10 cellular contexts compared by ENCODE assay signal in the genomic region with DNA sequence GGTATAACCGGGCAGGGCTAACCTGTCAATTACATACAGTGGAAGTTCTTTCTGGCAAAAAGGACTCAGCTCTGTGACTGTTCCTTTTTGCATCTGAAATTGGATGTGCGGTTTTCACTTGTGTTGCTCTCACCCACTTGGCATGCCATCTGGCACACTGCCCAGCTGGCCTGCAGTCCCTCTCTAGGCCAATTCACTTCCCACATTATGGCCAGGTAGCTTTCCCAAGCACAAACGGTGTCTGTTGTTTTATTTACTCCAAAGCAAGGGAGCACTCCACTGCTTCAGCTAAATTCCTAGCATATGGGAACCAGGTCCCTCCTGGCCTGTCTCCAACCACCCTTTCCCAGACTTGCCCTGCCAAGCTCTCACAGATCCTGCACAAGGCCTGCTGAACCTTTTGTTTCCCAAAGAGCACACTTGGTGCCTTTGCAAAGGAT.
DNase-seq lines count a peak whose midpoint lies in the region; ATAC-seq, FAIRE-seq and TF ChIP-seq lines count a peak whose summit lies in the region.
"Had no signal": no experiment of that assay in that cellular context is flagged by ENCODE, and none has a peak within 500 bp of the region (broad histone marks: within the 10 kb centered on the region; RNA-seq: fewer than 3 reads in every experiment).

No MANE protein-coding gene starts in this region.

- H3K9ac ChIP-seq in kidney (ENCODE audit: low read length in 2 of 2) (no peak overlapping the region), smooth muscle cell (ENCODE audit: low read depth) (no peak overlapping the region)

- peaks cover 6% of the 10 kb centered on the region for H3K27me3 Mint-ChIP-seq in endothelial cell (ENCODE audit: unreplicated experiment)

- peak overlapping the region in 1 of 2 donors; percentile 14 for H3K27ac ChIP-seq in kidney (ENCODE audit: low read depth in 2 of 2, low read length in 2 of 2)
- no peak overlapping the region for H3K27ac ChIP-seq in smooth muscle cell (ENCODE audit: low read depth)

- peak; percentile 95 for DNase-seq in DMS 273 (lab: John Stamatoyannopoulos, UW; ENCODE audit: unreplicated experiment)
- peak; percentile 85 for DNase-seq in NCI-H1694 (lab: John Stamatoyannopoulos, UW)
- DNase-seq in astrocyte of the cerebellum (ENCODE audit: low read depth): peak; percentile 48
- DNase-seq in kidney: peak; percentile 88
- DNase-seq in mesenteric fat pad (ENCODE audit: low spot score): no peak
- no peak for DNase-seq in endothelial cell (ENCODE audit: low spot score)
- no peak for DNase-seq in smooth muscle cell (lab: John Stamatoyannopoulos, UW; ENCODE audit: unreplicated experiment)
- DNase-seq: Caco-2; stimulated activated CD4-positive, alpha-beta T cell treated with anti-CD3 and anti-CD28 coated beads, Interleukin-4, amount 100 ng/mL, for 24 hours had no signal

- ATAC-seq in HG03025 (IDR thresholded peaks at IDR 0.05; ENCODE audit: low FRiP score, unreplicated experiment): no peak

- H3K9me3 ChIP-seq in kidney (ENCODE audit: control insufficient read depth in 1 of 2, low read length in 2 of 2) (no peaks in the 10 kb centered on the region), smooth muscle cell (replicated peaks; ENCODE audit: low read depth) (no peaks in the 10 kb centered on the region)
- H3K9me3 ChIP-seq: Caco-2 had no signal

- FAIRE-seq in kidney (lab: Jason Lieb, UNC): no peak

- no peaks in the 10 kb centered on the region for H4K20me1 ChIP-seq in smooth muscle cell (ENCODE audit: low read depth)

- H2AFZ ChIP-seq in smooth muscle cell (ENCODE audit: low read depth): no peak overlapping the region

- H3K9me3 Mint-ChIP-seq in endothelial cell (ENCODE audit: unreplicated experiment): no peaks in the 10 kb centered on the region

- H3K4me1 Mint-ChIP-seq in endothelial cell (ENCODE audit: unreplicated experiment): peaks cover 57% of the 10 kb centered on the region

- TF ChIP-seq CTCF in astrocyte of the cerebellum (IDR thresholded peaks at IDR 0.05; ENCODE audit: low read depth, low read length, missing control alignments): no peak
- no peak for TF ChIP-seq CTCF in kidney (IDR thresholded peaks at IDR 0.05; ENCODE audit: borderline replicate concordance, extremely low read depth, insufficient read depth)
- TF ChIP-seq CTCF in endothelial cell (IDR thresholded peaks at IDR 0.05; ENCODE audit: unreplicated experiment): no peak
- TF ChIP-seq CTCF in smooth muscle cell (IDR thresholded peaks at IDR 0.05; ENCODE audit: borderline replicate concordance, insufficient read depth, poor library complexity, severe bottlenecking): no peak

- no peak overlapping the region for H3K4me3 Mint-ChIP-seq in endothelial cell (ENCODE audit: unreplicated experiment)

- H3K4me3 ChIP-seq in astrocyte of the cerebellum (ENCODE audit: low read depth, low read length) (no peak overlapping the region), kidney (ENCODE audit: low read length in 2 of 2) (no peak overlapping the region), smooth muscle cell (no peak overlapping the region)

- H3K4me1 ChIP-seq in kidney (ENCODE audit: control insufficient read depth in 1 of 2, insufficient read depth in 1 of 2, low read depth in 1 of 2, low read length in 2 of 2) (peaks cover 6 to 9% of the 10 kb centered on the region in 2 donors), smooth muscle cell (ENCODE audit: low read depth) (peaks cover 28% of the 10 kb centered on the region)
- H3K4me1 ChIP-seq: Caco-2 had no signal

- no peak overlapping the region for H3K27ac Mint-ChIP-seq in endothelial cell (ENCODE audit: unreplicated experiment)

- no peaks in the 10 kb centered on the region for H3F3A ChIP-seq in smooth muscle cell (ENCODE audit: low read depth)

- H3K4me2 ChIP-seq in smooth muscle cell: no peak overlapping the region

- H3K27me3 ChIP-seq in smooth muscle cell (ENCODE audit: low read depth): no peaks in the 10 kb centered on the region

- H3K79me2 ChIP-seq in smooth muscle cell (ENCODE audit: low read depth): no peaks in the 10 kb centered on the region

- in situ Hi-C loops in astrocyte of the cerebellum (cut with HindIII; ENCODE audit: low sequenced_read_pairs): no loop called here

- peaks cover 30% of the 10 kb centered on the region for H3K36me3 Mint-ChIP-seq in endothelial cell (ENCODE audit: low read depth, unreplicated experiment)

- intact Hi-C loops in kidney (cut with DNase I): no loop called here

- H3K36me3 ChIP-seq in kidney (ENCODE audit: control insufficient read depth in 1 of 2, insufficient read depth in 2 of 2, low read length in 2 of 2) (peaks cover 0 to 4% of the 10 kb centered on the region in 2 donors), smooth muscle cell (ENCODE audit: low read depth) (no peaks in the 10 kb centered on the region)

- 61% methylated on average over 3 of the region's 3 CpGs for WGBS in smooth muscle cell (ENCODE audit: low lambda C conversion rate)

Comparison
In these comparisons a context has a peak if more than half of its experiments do, and no peak if none do; other contexts are left out.
1. DNase-seq: peak in DMS 273 (single experiment), NCI-H1694 (single experiment), astrocyte of the cerebellum (single experiment) and kidney (single experiment); none in mesenteric fat pad (single experiment), endothelial cell (single experiment) and smooth muscle cell (single experiment).